In the genomic region with DNA sequence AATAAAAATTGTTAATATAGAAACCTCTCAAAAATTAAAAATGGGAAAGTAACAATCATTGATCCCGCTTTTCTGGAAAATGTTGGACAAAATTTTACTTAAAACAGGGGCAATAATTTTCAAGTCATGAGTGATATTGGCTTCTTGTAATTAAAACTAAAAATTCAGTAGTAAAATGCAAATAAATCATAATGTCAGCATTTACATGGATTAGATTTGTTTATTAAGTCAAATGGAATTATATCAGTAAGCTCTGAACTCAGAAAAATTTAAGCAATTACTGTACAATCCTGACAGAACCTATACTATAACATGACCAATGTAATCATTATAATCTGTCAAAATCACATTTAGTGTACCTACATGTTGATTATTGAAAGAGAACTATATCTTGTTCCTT, we compare ENCODE assay signal across 27 cellular contexts. TPM values are rescaled to one million over a fixed set of nuclear protein-coding genes. Genes with fewer than 3 reads are reported as not detected.
"Had no signal": no experiment of that assay in that cellular context is flagged by ENCODE, and none has a peak within 500 bp of the region (broad histone marks: within the 10 kb centered on the region; RNA-seq: fewer than 3 reads in every experiment).

No MANE protein-coding gene starts in this region.

- DNase-seq: activated CD4-positive, alpha-beta memory T cell treated with anti-CD3 and anti-CD28 coated beads, Interleukin-2, amount 10 ng/mL, durations not matched to agents 7 days and 5 days; activated CD4-positive, alpha-beta T cell treated with anti-CD3 and anti-CD28 coated beads, Interleukin-2, amount 50 U/mL, for 1 hour; activated CD4-positive, CD25-positive, alpha-beta regulatory T cell; activated gamma-delta T cell; activated naive CD4-positive, alpha-beta T cell treated with anti-CD3 and anti-CD28 coated beads for 36 hours; activated T-cell treated with anti-CD3 and anti-CD28 coated beads for 4 hours; activated T-cell treated with anti-CD3 and anti-CD28 coated beads, Interleukin-2, amount 50 U/mL, for 48 hours; caudate nucleus; Karpas-422; MM.1S; NCI-H1105 treated with DMSO at 0.1 percent for 48 hours; NCI-H1436 treated with DMSO at 0.1 percent for 48 hours; NCI-H187; NCI-H2081 treated with DMSO at 0.1 percent for 48 hours; NCI-H446; NCI-H524; PC-9; SK-N-SH; T-helper 1 cell had no signal

- H3K27ac ChIP-seq: breast epithelium, PC-9, VCaP had no signal

- H3K36me3 ChIP-seq: breast epithelium had no signal

- H3K4me2 ChIP-seq: PC-9 had no signal

- H3K36me3 Mint-ChIP-seq: activated naive CD8-positive, alpha-beta T cell had no signal

- H3K9me3 Mint-ChIP-seq: activated CD4-positive, alpha-beta memory T cell treated with anti-CD3 and anti-CD28 coated beads, Interleukin-2, amount 10 ng/mL, durations not matched to agents 7 days and 5 days; activated naive CD4-positive, alpha-beta T cell treated with anti-CD3 and anti-CD28 coated beads for 36 hours; activated T-helper 17 cell treated with anti-CD3 and anti-CD28 coated beads, Interleukin-2, amount 50 U/mL, for 72 hours had no signal

- H3K27ac Mint-ChIP-seq: activated CD4-positive, alpha-beta memory T cell treated with anti-CD3 and anti-CD28 coated beads, Interleukin-2, amount 10 ng/mL, durations not matched to agents 7 days and 5 days; activated naive CD4-positive, alpha-beta T cell treated with anti-CD3 and anti-CD28 coated beads for 36 hours; activated naive CD8-positive, alpha-beta T cell; activated T-helper 17 cell treated with anti-CD3 and anti-CD28 coated beads, Interleukin-2, amount 50 U/mL, for 72 hours had no signal

- H3K4me3 Mint-ChIP-seq: activated CD4-positive, alpha-beta memory T cell treated with anti-CD3 and anti-CD28 coated beads, Interleukin-2, amount 10 ng/mL, durations not matched to agents 7 days and 5 days; activated naive CD4-positive, alpha-beta T cell treated with anti-CD3 and anti-CD28 coated beads for 36 hours; activated naive CD8-positive, alpha-beta T cell; activated T-helper 17 cell treated with anti-CD3 and anti-CD28 coated beads, Interleukin-2, amount 50 U/mL, for 72 hours had no signal

- ATAC-seq: activated T-helper 17 cell treated with anti-CD3 and anti-CD28 coated beads, Interleukin-2, amount 50 U/mL, for 72 hours; K562 had no signal

- H3K9ac ChIP-seq: SK-N-SH had no signal

- H3K4me3 ChIP-seq: breast epithelium, K562, PC-9 had no signal

- H3K4me1 ChIP-seq: breast epithelium had no signal

- H3K9me3 ChIP-seq: breast epithelium, SK-N-SH had no signal

- H3K4me1 Mint-ChIP-seq: activated CD4-positive, alpha-beta memory T cell treated with anti-CD3 and anti-CD28 coated beads, Interleukin-2, amount 10 ng/mL, durations not matched to agents 7 days and 5 days; activated T-helper 17 cell treated with anti-CD3 and anti-CD28 coated beads, Interleukin-2, amount 50 U/mL, for 72 hours had no signal

- H2AFZ ChIP-seq: PC-9 had no signal

RNA-seq across cellular contexts. Expression of a gene that starts 39.9 kb away (rescaled TPM):
- total RNA-seq: activated CD4-positive, alpha-beta memory T cell treated with anti-CD3 and anti-CD28 coated beads, Interleukin-2, amount 10 ng/mL, durations not matched to agents 7 days and 5 days; activated CD8-positive, alpha-beta memory T cell treated with anti-CD3 and anti-CD28 coated beads for 36 hours; activated naive CD4-positive, alpha-beta T cell treated with anti-CD3 and anti-CD28 coated beads for 36 hours; activated T-helper 17 cell treated with anti-CD3 and anti-CD28 coated beads, Interleukin-2, amount 50 U/mL, for 72 hours; breast epithelium; K562; PC-9; T-helper 2 cell treated with Interferon-gamma antibody and Interleukin-4, amounts not matched to agents 100 ng/mL and 5 ng/mL, for 36 hours had no signal
- polyA plus RNA-seq: adipose tissue, K562, SK-N-SH had no signal
